ENCODE assay signal across 27 cellular contexts in genomic region chr4:69066945-69067344, GRCh38. TPM values are rescaled to one million over a fixed set of nuclear protein-coding genes. Genes with fewer than 3 reads are reported as not detected.
DNase-seq lines count a peak whose midpoint lies in the region; ATAC-seq, FAIRE-seq and TF ChIP-seq lines count a peak whose summit lies in the region.
"Had no signal": no experiment of that assay in that cellular context is flagged by ENCODE, and none has a peak within 500 bp of the region (broad histone marks: within the 10 kb centered on the region; RNA-seq: fewer than 3 reads in every experiment).

No MANE protein-coding gene starts in this region.

- no peak overlapping the region for H2BK120ac ChIP-seq in neuronal stem cell (ENCODE audit: low read depth, low read length)

- H3K23ac ChIP-seq in neuronal stem cell (ENCODE audit: low read depth, low read length, poor library complexity) = no peak overlapping the region

- no peak overlapping the region for H3K18ac ChIP-seq in neuronal stem cell (ENCODE audit: low read length)

- H3K4me2 ChIP-seq in neuronal stem cell (ENCODE audit: insufficient read depth, low read length, poor library complexity, severe bottlenecking) = no peak overlapping the region

- no peak for FAIRE-seq in frontal cortex (lab: Jason Lieb, UNC)
- FAIRE-seq: HTR-8/SVneo had no signal

- no peak overlapping the region for H3K4ac ChIP-seq in neuronal stem cell (ENCODE audit: low read length)

- peak overlapping the region; percentile 52 for H2AFZ ChIP-seq in neuronal stem cell (ENCODE audit: low read length)

- H3K79me1 ChIP-seq in neuronal stem cell (ENCODE audit: low read depth, low read length) = no peaks in the 10 kb centered on the region

- no peak overlapping the region for H3K9ac ChIP-seq in neuronal stem cell (ENCODE audit: low read depth, low read length, poor library complexity)

- H3K27me3 ChIP-seq in neuronal stem cell (ENCODE audit: control insufficient read depth in 3 of 3, insufficient read depth in 3 of 3, low read depth in 1 of 3, low read length in 3 of 3) (no peaks in the 10 kb centered on the region), sigmoid colon (no peaks in the 10 kb centered on the region)
- H3K27me3 ChIP-seq: adrenal gland, cardiac muscle cell, vagina had no signal

- TF ChIP-seq POLR2A in erythroblast (IDR thresholded peaks at IDR 0.05; ENCODE audit: low read length) (no peak), sigmoid colon (IDR thresholded peaks at IDR 0.05) (no peak)

- no peak for TF ChIP-seq EP300 in sigmoid colon (IDR thresholded peaks at IDR 0.05)

- no peak overlapping the region for H2BK15ac ChIP-seq in neuronal stem cell (ENCODE audit: low read length)

- H3K4me1 ChIP-seq in neuronal stem cell (ENCODE audit: control insufficient read depth in 2 of 2, insufficient read depth in 1 of 2, low read depth in 1 of 2, low read length in 2 of 2) (no peaks in the 10 kb centered on the region), sigmoid colon (no peaks in the 10 kb centered on the region)
- H3K4me1 ChIP-seq: adrenal gland, vagina had no signal

- ATAC-seq in GM18861 (IDR thresholded peaks at IDR 0.05; ENCODE audit: unreplicated experiment) = no peak
- ATAC-seq: HCT116; PC-3; stimulated activated naive CD8-positive, alpha-beta T cell treated with anti-CD3 and anti-CD28 coated beads, Interleukin-15, Interleukin-2, amounts not matched to agents 100 U/mL and 50 U/mL, for 24 hours had no signal

- H2BK5ac ChIP-seq in neuronal stem cell (ENCODE audit: low read length) = no peak overlapping the region

- H4K8ac ChIP-seq in neuronal stem cell (ENCODE audit: low read depth, low read length) = no peak overlapping the region

- peak; percentile 62 for DNase-seq in OCI-M1 (lab: John Stamatoyannopoulos, UW)
- DNase-seq in amniotic epithelial cell (ENCODE audit: low read depth) = peak; percentile 80
- peak; percentile 2 to 6 for DNase-seq in erythroblast (lab: John Stamatoyannopoulos, UW)
- DNase-seq in neuronal stem cell (ENCODE audit: low spot score) = no peak
- DNase-seq in DMS 273 treated with DMSO at 0.1 percent for 48 hours (lab: John Stamatoyannopoulos, UW) = no peak
- DNase-seq in sigmoid colon = no peak
- no peak for DNase-seq in frontal cortex (ENCODE audit: low spot score in 2 of 2)
- DNase-seq: activated CD4-positive, alpha-beta T cell treated with anti-CD3 and anti-CD28 coated beads, Interleukin-2, amount 50 U/mL, for 48 hours; activated naive CD4-positive, alpha-beta T cell treated with anti-CD3 and anti-CD28 coated beads for 36 hours; adrenal gland; cortex of kidney; DND-41; glutamatergic neuron; islet precursor cell; NCI-H1436 treated with DMSO at 0.1 percent for 48 hours; NCI-H524; PC-3; SHP77 treated with DMSO at 0.1 percent for 48 hours; stimulated activated naive CD8-positive, alpha-beta T cell treated with anti-CD3 and anti-CD28 coated beads, Interleukin-15, Interleukin-2, amounts not matched to agents 100 U/mL and 50 U/mL, for 24 hours; T-helper 9 cell had no signal

- H3K9me3 ChIP-seq in neuronal stem cell (replicated peaks in 1 of 2; ENCODE audit: control insufficient read depth in 2 of 2, insufficient read depth in 1 of 2, low read depth in 1 of 2, low read length in 2 of 2) (peaks cover 0 to 4% of the 10 kb centered on the region in 2 donors), sigmoid colon (no peaks in the 10 kb centered on the region)
- H3K9me3 ChIP-seq: adrenal gland, vagina had no signal

- H3K36me3 ChIP-seq in neuronal stem cell (replicated peaks in 1 of 2; ENCODE audit: control insufficient read depth in 2 of 2, insufficient read depth in 2 of 2, low read length in 2 of 2) = no peaks in the 10 kb centered on the region
- H3K36me3 ChIP-seq in sigmoid colon = no peaks in the 10 kb centered on the region
- H3K36me3 ChIP-seq: adrenal gland, cardiac muscle cell, vagina had no signal

- H3K14ac ChIP-seq in neuronal stem cell (ENCODE audit: low read length) = no peak overlapping the region

- intact Hi-C loops in sigmoid colon (cut with DNase I) = no loop called here

- H2AK5ac ChIP-seq in neuronal stem cell (ENCODE audit: low read depth, low read length) = no peak overlapping the region

- TF ChIP-seq CTCF in sigmoid colon (IDR thresholded peaks at IDR 0.05) = no peak

- H3K27ac ChIP-seq in neuronal stem cell (replicated peaks; ENCODE audit: low read length) (no peak overlapping the region), sigmoid colon (no peak overlapping the region)
- H3K27ac ChIP-seq: adrenal gland, C4-2B, cardiac muscle cell, vagina had no signal

- H3K4me3 ChIP-seq in neuronal stem cell (ENCODE audit: low read length in 2 of 2) (no peak overlapping the region), sigmoid colon (no peak overlapping the region)
- H3K4me3 ChIP-seq: adrenal gland, cardiac muscle cell, vagina had no signal

- no peak overlapping the region for H2BK12ac ChIP-seq in neuronal stem cell (ENCODE audit: low read length)

- H4K91ac ChIP-seq in neuronal stem cell (ENCODE audit: low read depth, low read length, poor library complexity) = no peak overlapping the region

RNA-seq across cellular contexts. Expression of gene UGT2B7, which starts 29.3 kb away (rescaled TPM):
- not detected for polyA plus RNA-seq in neuronal stem cell (2013, experiment 1 of 2)
- polyA plus RNA-seq in neuronal stem cell (2013, experiment 2 of 2) = 0.01 TPM
- total RNA-seq in sigmoid colon = not detected
- polyA plus RNA-seq in sigmoid colon = 1 to 10 TPM; 1.6 to 2.5 (median 2.4) TPM
- not detected for total RNA-seq in frontal cortex
- total RNA-seq: activated naive CD4-positive, alpha-beta T cell treated with anti-CD3 and anti-CD28 coated beads for 36 hours; activated T-helper 1 cell treated with anti-CD3 and anti-CD28 coated beads, Interleukin-12 subunit alpha, Interleukin-12 subunit beta, Interleukin-2, Interleukin-4 antibody, amounts not matched to agents 30 ng/mL and 10 ng/mL and 1 ng/mL, durations not matched to agents 14 hours and 24 hours and 36 hours; cardiac muscle cell; PC-3; vagina had no signal
- polyA plus RNA-seq: cardiac muscle cell had no signal

Comparison
In these comparisons a context has a peak if more than half of its experiments do, and no peak if none do; other contexts are left out.
1. DNase-seq: peak in OCI-M1 (single experiment), amniotic epithelial cell (single experiment) and erythroblast (2 of 2); none in neuronal stem cell (single experiment), DMS 273 treated with DMSO at 0.1 percent for 48 hours (single experiment), sigmoid colon (single experiment) and frontal cortex (0 of 2).